Comparison of ENCODE assay signal across 1 cellular context in the genomic region with DNA sequence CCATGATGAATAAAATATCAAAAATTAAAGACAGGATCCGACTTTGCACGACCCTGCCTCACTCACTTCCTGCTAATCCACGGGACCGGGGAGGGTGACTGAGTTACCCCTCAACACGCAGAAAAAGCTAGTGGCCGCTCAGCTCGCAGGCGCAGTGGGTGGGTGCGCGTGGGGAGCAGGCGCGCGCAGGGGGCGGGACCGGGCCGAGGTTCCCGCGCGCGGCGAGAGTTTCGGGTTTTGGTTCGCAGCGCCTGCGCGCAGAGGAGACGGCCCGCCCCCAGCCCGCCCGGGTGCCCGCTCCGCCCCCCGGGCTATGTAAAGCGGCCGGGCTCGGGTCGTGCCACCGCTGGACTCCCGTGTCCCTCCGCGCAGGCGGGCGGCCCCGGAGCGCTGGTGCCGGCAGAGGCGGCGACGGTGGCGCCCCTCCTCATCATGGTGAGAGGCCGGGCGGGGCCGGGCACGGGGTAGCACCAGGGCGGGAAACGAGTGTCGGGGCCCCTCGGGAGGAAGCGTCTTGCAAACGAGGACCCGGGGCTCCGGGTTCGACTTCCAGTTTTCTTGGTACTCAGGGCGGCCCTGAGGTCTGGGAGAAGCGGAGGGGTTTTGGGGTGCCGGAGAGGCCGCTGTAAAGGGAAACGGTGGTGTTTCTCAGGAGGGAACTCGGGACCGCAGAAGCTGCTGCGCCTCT.
TF ChIP-seq lines count a peak whose summit lies in the region.

A gene (plus strand): TSS at position 343 of the 688 bp plus-strand sequence. CDS start 90 bp downstream, at position 433.

TF ChIP-seq in HepG2, 621 proteins besides CTCF, POLR2A, EP300 and RAD21 (continued from another document and continues in another):
- TF ChIP-seq, protein P1, sequence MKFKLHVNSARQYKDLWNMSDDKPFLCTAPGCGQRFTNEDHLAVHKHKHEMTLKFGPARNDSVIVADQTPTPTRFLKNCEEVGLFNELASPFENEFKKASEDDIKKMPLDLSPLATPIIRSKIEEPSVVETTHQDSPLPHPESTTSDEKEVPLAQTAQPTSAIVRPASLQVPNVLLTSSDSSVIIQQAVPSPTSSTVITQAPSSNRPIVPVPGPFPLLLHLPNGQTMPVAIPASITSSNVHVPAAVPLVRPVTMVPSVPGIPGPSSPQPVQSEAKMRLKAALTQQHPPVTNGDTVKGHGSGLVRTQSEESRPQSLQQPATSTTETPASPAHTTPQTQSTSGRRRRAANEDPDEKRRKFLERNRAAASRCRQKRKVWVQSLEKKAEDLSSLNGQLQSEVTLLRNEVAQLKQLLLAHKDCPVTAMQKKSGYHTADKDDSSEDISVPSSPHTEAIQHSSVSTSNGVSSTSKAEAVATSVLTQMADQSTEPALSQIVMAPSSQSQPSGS (CRISPR knock-in tag; IDR thresholded peaks at IDR 0.05), result peak; percentile 46
- TF ChIP-seq CBX2 (IDR thresholded peaks at IDR 0.05; ENCODE audit: low read depth, low read length), result no peak
- TF ChIP-seq CBX2 (CRISPR knock-in tag; IDR thresholded peaks at IDR 0.05; ENCODE audit: low read depth), result no peak
- TF ChIP-seq FOSL1 (CRISPR knock-in tag; IDR thresholded peaks at IDR 0.05; ENCODE audit: borderline replicate concordance), result peak; percentile 31; the same call in 1 of the 2 replicates
- TF ChIP-seq ZNF24 (IDR thresholded peaks at IDR 0.05), result no peak; the same call in 1 of the 2 replicates
- peak; percentile 81; the same call in 1 of the 2 replicates for TF ChIP-seq ZBTB7A (CRISPR knock-in tag; IDR thresholded peaks at IDR 0.05)
- no peak; the same call in 1 of the 2 replicates for TF ChIP-seq FOXJ3 (CRISPR knock-in tag; IDR thresholded peaks at IDR 0.05; ENCODE audit: borderline replicate concordance)
- TF ChIP-seq ZNF354B (CRISPR knock-in tag; IDR thresholded peaks at IDR 0.05), result no peak; the same call in 1 of the 2 replicates
- no peak for TF ChIP-seq SRSF9 (IDR thresholded peaks at IDR 0.05; ENCODE audit: borderline replicate concordance, insufficient read depth, low read depth, low read length, poor library complexity, severe bottlenecking)
- TF ChIP-seq, protein P2, sequence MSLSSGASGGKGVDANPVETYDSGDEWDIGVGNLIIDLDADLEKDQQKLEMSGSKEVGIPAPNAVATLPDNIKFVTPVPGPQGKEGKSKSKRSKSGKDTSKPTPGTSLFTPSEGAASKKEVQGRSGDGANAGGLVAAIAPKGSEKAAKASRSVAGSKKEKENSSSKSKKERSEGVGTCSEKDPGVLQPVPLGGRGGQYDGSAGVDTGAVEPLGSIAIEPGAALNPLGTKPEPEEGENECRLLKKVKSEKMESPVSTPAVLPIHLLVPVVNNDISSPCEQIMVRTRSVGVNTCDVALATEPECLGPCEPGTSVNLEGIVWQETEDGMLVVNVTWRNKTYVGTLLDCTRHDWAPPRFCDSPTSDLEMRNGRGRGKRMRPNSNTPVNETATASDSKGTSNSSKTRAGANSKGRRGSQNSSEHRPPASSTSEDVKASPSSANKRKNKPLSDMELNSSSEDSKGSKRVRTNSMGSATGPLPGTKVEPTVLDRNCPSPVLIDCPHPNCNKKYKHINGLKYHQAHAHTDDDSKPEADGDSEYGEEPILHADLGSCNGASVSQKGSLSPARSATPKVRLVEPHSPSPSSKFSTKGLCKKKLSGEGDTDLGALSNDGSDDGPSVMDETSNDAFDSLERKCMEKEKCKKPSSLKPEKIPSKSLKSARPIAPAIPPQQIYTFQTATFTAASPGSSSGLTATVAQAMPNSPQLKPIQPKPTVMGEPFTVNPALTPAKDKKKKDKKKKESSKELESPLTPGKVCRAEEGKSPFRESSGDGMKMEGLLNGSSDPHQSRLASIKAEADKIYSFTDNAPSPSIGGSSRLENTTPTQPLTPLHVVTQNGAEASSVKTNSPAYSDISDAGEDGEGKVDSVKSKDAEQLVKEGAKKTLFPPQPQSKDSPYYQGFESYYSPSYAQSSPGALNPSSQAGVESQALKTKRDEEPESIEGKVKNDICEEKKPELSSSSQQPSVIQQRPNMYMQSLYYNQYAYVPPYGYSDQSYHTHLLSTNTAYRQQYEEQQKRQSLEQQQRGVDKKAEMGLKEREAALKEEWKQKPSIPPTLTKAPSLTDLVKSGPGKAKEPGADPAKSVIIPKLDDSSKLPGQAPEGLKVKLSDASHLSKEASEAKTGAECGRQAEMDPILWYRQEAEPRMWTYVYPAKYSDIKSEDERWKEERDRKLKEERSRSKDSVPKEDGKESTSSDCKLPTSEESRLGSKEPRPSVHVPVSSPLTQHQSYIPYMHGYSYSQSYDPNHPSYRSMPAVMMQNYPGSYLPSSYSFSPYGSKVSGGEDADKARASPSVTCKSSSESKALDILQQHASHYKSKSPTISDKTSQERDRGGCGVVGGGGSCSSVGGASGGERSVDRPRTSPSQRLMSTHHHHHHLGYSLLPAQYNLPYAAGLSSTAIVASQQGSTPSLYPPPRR (CRISPR knock-in tag; IDR thresholded peaks at IDR 0.05; ENCODE audit: borderline replicate concordance), result no peak
- TF ChIP-seq CHD2 (IDR thresholded peaks at IDR 0.05; ENCODE audit: low read depth, low read length), result peak; percentile 98
- TF ChIP-seq, protein P3, sequence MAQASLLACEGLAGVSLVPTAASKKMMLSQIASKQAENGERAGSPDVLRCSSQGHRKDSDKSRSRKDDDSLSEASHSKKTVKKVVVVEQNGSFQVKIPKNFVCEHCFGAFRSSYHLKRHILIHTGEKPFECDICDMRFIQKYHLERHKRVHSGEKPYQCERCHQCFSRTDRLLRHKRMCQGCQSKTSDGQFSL (CRISPR knock-in tag; IDR thresholded peaks at IDR 0.05), result peak; percentile 39
- peak; percentile 60; the same call in 1 of the 2 replicates for TF ChIP-seq FOXA3 (CRISPR knock-in tag; IDR thresholded peaks at IDR 0.05)
- TF ChIP-seq ZNF775 (CRISPR knock-in tag; IDR thresholded peaks at IDR 0.05; ENCODE audit: borderline replicate concordance), result peak; percentile 77; the same call in 1 of the 2 replicates
- peak; percentile 6; the same call in 1 of the 2 replicates for TF ChIP-seq HCFC1 (IDR thresholded peaks at IDR 0.05; ENCODE audit: low read depth, low read length)
- peak in 1 of 2 experiments; percentile 9; a peak in 1 of 4 replicates for TF ChIP-seq NR2F1 (CRISPR knock-in tag; IDR thresholded peaks at IDR 0.05)
- peak; percentile 77 for TF ChIP-seq HDAC1 (CRISPR knock-in tag; IDR thresholded peaks at IDR 0.05)
- no peak for TF ChIP-seq KLF13 (CRISPR knock-in tag; IDR thresholded peaks at IDR 0.05)
- peak; percentile 85; the same call in 1 of the 2 replicates for TF ChIP-seq ZNF234 (CRISPR knock-in tag; conservative IDR thresholded peaks at IDR 0.05)
- TF ChIP-seq, protein P4, sequence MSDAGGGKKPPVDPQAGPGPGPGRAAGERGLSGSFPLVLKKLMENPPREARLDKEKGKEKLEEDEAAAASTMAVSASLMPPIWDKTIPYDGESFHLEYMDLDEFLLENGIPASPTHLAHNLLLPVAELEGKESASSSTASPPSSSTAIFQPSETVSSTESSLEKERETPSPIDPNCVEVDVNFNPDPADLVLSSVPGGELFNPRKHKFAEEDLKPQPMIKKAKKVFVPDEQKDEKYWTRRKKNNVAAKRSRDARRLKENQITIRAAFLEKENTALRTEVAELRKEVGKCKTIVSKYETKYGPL (CRISPR knock-in tag; IDR thresholded peaks at IDR 0.05), result no peak
- TF ChIP-seq ZNF337 (CRISPR knock-in tag; IDR thresholded peaks at IDR 0.05; ENCODE audit: borderline replicate concordance, low read depth), result peak; percentile 97
- TF ChIP-seq ZNF761 (CRISPR knock-in tag; conservative IDR thresholded peaks at IDR 0.05), result no peak
- TF ChIP-seq TGIF2 (CRISPR knock-in tag; IDR thresholded peaks at IDR 0.05), result peak; percentile 62; the same call in 1 of the 2 replicates
- peak; percentile 52; the same call in 1 of the 2 replicates for TF ChIP-seq KMT2B (CRISPR knock-in tag; IDR thresholded peaks at IDR 0.05)
- no peak for TF ChIP-seq ZKSCAN5 (CRISPR knock-in tag; IDR thresholded peaks at IDR 0.05)
- TF ChIP-seq ZNF235 (CRISPR knock-in tag; IDR thresholded peaks at IDR 0.05; ENCODE audit: borderline replicate concordance), result 0 out of 2 replicates have a peak, but pooled peaks have one; percentile 53
- TF ChIP-seq, protein P5, sequence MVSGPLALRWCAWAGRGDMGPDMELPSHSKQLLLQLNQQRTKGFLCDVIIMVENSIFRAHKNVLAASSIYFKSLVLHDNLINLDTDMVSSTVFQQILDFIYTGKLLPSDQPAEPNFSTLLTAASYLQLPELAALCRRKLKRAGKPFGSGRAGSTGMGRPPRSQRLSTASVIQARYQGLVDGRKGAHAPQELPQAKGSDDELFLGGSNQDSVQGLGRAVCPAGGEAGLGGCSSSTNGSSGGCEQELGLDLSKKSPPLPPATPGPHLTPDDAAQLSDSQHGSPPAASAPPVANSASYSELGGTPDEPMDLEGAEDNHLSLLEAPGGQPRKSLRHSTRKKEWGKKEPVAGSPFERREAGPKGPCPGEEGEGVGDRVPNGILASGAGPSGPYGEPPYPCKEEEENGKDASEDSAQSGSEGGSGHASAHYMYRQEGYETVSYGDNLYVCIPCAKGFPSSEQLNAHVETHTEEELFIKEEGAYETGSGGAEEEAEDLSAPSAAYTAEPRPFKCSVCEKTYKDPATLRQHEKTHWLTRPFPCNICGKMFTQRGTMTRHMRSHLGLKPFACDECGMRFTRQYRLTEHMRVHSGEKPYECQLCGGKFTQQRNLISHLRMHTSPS (CRISPR knock-in tag; IDR thresholded peaks at IDR 0.05; ENCODE audit: low read depth), result no peak; the same call in 1 of the 2 replicates
- TF ChIP-seq ZNF678 (CRISPR knock-in tag; IDR thresholded peaks at IDR 0.05), result no peak
- no peak for TF ChIP-seq CBX1 (IDR thresholded peaks at IDR 0.05; ENCODE audit: low read depth)
- TF ChIP-seq, protein P6, sequence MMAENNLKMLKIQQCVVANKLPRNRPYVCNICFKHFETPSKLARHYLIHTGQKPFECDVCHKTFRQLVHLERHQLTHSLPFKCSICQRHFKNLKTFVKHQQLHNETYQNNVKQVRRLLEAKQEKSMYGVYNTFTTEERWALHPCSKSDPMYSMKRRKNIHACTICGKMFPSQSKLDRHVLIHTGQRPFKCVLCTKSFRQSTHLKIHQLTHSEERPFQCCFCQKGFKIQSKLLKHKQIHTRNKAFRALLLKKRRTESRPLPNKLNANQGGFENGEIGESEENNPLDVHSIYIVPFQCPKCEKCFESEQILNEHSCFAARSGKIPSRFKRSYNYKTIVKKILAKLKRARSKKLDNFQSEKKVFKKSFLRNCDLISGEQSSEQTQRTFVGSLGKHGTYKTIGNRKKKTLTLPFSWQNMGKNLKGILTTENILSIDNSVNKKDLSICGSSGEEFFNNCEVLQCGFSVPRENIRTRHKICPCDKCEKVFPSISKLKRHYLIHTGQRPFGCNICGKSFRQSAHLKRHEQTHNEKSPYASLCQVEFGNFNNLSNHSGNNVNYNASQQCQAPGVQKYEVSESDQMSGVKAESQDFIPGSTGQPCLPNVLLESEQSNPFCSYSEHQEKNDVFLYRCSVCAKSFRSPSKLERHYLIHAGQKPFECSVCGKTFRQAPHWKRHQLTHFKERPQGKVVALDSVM (CRISPR knock-in tag; IDR thresholded peaks at IDR 0.05), result no peak; the same call in 1 of the 2 replicates
- no peak for TF ChIP-seq ZNF225 (CRISPR knock-in tag; IDR thresholded peaks at IDR 0.05)
- no peak for TF ChIP-seq ZBTB21 (CRISPR knock-in tag; IDR thresholded peaks at IDR 0.05)
- TF ChIP-seq, protein P7, sequence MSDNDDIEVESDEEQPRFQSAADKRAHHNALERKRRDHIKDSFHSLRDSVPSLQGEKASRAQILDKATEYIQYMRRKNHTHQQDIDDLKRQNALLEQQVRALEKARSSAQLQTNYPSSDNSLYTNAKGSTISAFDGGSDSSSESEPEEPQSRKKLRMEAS (IDR thresholded peaks at IDR 0.05), result peak; percentile 90
- no peak for TF ChIP-seq ZNF615 (CRISPR knock-in tag; IDR thresholded peaks at IDR 0.05; ENCODE audit: borderline replicate concordance)
- no peak; the same call in 1 of the 2 replicates for TF ChIP-seq ZNF816 (CRISPR knock-in tag; IDR thresholded peaks at IDR 0.05; ENCODE audit: borderline replicate concordance)
- TF ChIP-seq NFYC (CRISPR knock-in tag; IDR thresholded peaks at IDR 0.05), result 0 out of 2 replicates have a peak, but pooled peaks have one; percentile 23
- no peak for TF ChIP-seq ZNF207 (IDR thresholded peaks at IDR 0.05; ENCODE audit: borderline replicate concordance)
- TF ChIP-seq ZNF558 (CRISPR knock-in tag; IDR thresholded peaks at IDR 0.05; ENCODE audit: borderline replicate concordance), result peak; percentile 52; the same call in 1 of the 2 replicates
- TF ChIP-seq ZNF33A (CRISPR knock-in tag; IDR thresholded peaks at IDR 0.05; ENCODE audit: borderline replicate concordance), result 0 out of 2 replicates have a peak, but pooled peaks have one; percentile 17
- TF ChIP-seq, protein P8, sequence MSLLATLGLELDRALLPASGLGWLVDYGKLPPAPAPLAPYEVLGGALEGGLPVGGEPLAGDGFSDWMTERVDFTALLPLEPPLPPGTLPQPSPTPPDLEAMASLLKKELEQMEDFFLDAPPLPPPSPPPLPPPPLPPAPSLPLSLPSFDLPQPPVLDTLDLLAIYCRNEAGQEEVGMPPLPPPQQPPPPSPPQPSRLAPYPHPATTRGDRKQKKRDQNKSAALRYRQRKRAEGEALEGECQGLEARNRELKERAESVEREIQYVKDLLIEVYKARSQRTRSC (CRISPR knock-in tag; IDR thresholded peaks at IDR 0.05; ENCODE audit: low read depth), result no peak
- no peak for TF ChIP-seq ZNF382 (CRISPR knock-in tag; IDR thresholded peaks at IDR 0.05; ENCODE audit: borderline replicate concordance)
- peak; percentile 61; the same call in 1 of the 2 replicates for TF ChIP-seq ZNF557 (CRISPR knock-in tag; IDR thresholded peaks at IDR 0.05)
- TF ChIP-seq, protein P9, sequence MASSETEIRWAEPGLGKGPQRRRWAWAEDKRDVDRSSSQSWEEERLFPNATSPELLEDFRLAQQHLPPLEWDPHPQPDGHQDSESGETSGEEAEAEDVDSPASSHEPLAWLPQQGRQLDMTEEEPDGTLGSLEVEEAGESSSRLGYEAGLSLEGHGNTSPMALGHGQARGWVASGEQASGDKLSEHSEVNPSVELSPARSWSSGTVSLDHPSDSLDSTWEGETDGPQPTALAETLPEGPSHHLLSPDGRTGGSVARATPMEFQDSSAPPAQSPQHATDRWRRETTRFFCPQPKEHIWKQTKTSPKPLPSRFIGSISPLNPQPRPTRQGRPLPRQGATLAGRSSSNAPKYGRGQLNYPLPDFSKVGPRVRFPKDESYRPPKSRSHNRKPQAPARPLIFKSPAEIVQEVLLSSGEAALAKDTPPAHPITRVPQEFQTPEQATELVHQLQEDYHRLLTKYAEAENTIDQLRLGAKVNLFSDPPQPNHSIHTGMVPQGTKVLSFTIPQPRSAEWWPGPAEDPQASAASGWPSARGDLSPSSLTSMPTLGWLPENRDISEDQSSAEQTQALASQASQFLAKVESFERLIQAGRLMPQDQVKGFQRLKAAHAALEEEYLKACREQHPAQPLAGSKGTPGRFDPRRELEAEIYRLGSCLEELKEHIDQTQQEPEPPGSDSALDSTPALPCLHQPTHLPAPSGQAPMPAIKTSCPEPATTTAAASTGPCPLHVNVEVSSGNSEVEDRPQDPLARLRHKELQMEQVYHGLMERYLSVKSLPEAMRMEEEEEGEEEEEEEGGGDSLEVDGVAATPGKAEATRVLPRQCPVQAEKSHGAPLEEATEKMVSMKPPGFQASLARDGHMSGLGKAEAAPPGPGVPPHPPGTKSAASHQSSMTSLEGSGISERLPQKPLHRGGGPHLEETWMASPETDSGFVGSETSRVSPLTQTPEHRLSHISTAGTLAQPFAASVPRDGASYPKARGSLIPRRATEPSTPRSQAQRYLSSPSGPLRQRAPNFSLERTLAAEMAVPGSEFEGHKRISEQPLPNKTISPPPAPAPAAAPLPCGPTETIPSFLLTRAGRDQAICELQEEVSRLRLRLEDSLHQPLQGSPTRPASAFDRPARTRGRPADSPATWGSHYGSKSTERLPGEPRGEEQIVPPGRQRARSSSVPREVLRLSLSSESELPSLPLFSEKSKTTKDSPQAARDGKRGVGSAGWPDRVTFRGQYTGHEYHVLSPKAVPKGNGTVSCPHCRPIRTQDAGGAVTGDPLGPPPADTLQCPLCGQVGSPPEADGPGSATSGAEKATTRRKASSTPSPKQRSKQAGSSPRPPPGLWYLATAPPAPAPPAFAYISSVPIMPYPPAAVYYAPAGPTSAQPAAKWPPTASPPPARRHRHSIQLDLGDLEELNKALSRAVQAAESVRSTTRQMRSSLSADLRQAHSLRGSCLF (CRISPR knock-in tag; IDR thresholded peaks at IDR 0.05; ENCODE audit: borderline replicate concordance), result 0 out of 2 replicates have a peak, but pooled peaks have one; percentile 50
